11 cellular contexts compared by ENCODE assay signal in the genomic region with DNA sequence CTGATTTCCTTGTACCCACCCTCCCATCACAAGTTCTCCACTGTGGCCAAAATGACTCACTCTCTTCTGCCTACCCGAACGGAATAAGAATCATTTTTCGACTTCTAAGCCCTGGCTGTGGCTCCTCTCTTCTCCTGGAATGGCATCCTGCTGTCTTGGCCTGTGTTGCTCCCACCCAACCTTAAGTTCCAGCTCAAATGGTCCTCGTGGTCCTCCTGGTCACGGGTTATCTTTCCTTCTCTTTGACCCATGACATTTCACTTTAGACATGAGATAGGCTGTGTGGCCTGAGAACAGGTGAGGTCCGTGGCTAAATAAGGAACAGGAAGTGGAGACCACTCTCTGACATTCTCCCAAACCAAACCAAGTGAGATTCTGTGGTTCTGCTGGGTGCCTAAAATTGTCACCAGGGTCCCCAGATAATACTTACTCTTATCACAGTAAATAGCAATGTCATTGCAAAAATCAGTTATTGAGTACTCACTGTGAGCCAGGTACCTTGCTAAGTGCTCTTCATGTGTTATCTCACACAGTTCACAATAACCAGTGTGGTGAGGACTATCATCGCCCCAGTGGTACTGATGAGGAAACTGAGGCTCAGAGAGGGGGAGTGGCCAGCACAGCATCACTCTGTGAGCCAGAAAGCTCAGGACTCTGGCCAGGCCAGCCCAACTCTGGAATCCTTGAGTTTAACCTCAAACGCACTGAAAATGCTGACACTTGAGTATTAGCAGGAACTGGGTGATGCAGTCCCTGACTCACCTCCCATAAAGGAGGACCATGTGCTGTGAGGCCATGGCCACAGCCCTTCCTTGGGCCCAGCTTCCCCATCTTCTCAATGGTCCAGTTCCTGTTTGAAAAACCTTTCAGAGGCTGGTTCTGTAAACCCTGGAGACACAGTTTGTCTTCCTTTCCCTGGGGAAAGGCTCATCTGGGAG.
DNase-seq lines count a peak whose midpoint lies in the region; ATAC-seq and TF ChIP-seq lines count a peak whose summit lies in the region.
"Had no signal": no experiment of that assay in that cellular context is flagged by ENCODE, and none has a peak within 500 bp of the region (broad histone marks: within the 10 kb centered on the region; RNA-seq: fewer than 3 reads in every experiment).

No MANE protein-coding gene starts in this region.

- DNase-seq in IMR-90: peak; percentile 80
- DNase-seq in brain microvascular endothelial cell: peak; percentile 54
- DNase-seq in right atrium auricular region (ENCODE audit: low spot score): no peak
- DNase-seq in stimulated activated naive B cell treated with anti-CD40 and anti-IgM and Interleukin-4, amounts not matched to agents 10 μg/mL and 1 μg/mL and 100 μg/mL, for 72 hours: peak; percentile 30
- DNase-seq in naive thymus-derived CD8-positive, alpha-beta T cell: no peak
- DNase-seq in AML-193 (lab: John Stamatoyannopoulos, UW): no peak
- no peak for DNase-seq in prostate gland (ENCODE audit: low spot score)
- no peak for DNase-seq in RWPE1 (ENCODE audit: low spot score)
- DNase-seq: central memory CD4-positive, alpha-beta T cell; DMS53; SW 1271 had no signal

- peak overlapping the region; percentile 66 for H2AFZ ChIP-seq in IMR-90 (replicated peaks; ENCODE audit: low read length, poor library complexity)

- TF ChIP-seq POLR2A in IMR-90 (IDR thresholded peaks at IDR 0.05; ENCODE audit: low read depth, low read length) (no peak), prostate gland (IDR thresholded peaks at IDR 0.05) (no peak)

- H3K4me1 Mint-ChIP-seq in stimulated activated naive B cell treated with anti-CD40 and anti-IgM and Interleukin-4, amounts not matched to agents 10 μg/mL and 1 μg/mL and 100 μg/mL, for 72 hours: peaks cover 74 to 90% of the 10 kb centered on the region in 2 donors
- H3K4me1 Mint-ChIP-seq in naive thymus-derived CD8-positive, alpha-beta T cell: peaks cover 24 to 53% (median 34%) of the 10 kb centered on the region in 4 donors

- no peak overlapping the region for H3K56ac ChIP-seq in IMR-90 (ENCODE audit: extremely low read depth, insufficient read depth, low read length)

- H4K20me1 ChIP-seq in IMR-90 (ENCODE audit: insufficient read depth, low read length): no peaks in the 10 kb centered on the region

- peak overlapping the region; percentile 93 for H3K27ac Mint-ChIP-seq in stimulated activated naive B cell treated with anti-CD40 and anti-IgM and Interleukin-4, amounts not matched to agents 10 μg/mL and 1 μg/mL and 100 μg/mL, for 72 hours
- peak overlapping the region in 1 of 10 donors; percentile 49 for H3K27ac Mint-ChIP-seq in naive thymus-derived CD8-positive, alpha-beta T cell

- H4K8ac ChIP-seq in IMR-90 (ENCODE audit: low read depth in 2 of 2, low read length in 2 of 2): peak overlapping the region; percentile 66 to 75; a peak in 3 of 4 replicates

- CTCF ChIA-PET in IMR-90 (lab: Yijun Ruan, JAX): interaction anchor here (0.6 to 2.3 kb wide), 3 partner anchors 10 to 197 kb away, joined by 3 to 6 read pairs (median 4); no protein-coding TSS in a partner anchor
- CTCF ChIA-PET in RWPE1 (lab: Yijun Ruan, JAX): interaction anchor here (1.1 kb wide), 1 partner anchor 26 kb away, joined by 3 read pairs; no protein-coding TSS in a partner anchor

- H3K18ac ChIP-seq in IMR-90 (ENCODE audit: low read depth, low read length): peak overlapping the region; percentile 56; the same call in 1 of the 2 replicates

- H2BK5ac ChIP-seq in IMR-90 (ENCODE audit: low read depth, low read length, poor library complexity, severe bottlenecking): peak overlapping the region; percentile 27

- peaks cover 20 to 38% of the 10 kb centered on the region in 2 donors for H3K36me3 Mint-ChIP-seq in stimulated activated naive B cell treated with anti-CD40 and anti-IgM and Interleukin-4, amounts not matched to agents 10 μg/mL and 1 μg/mL and 100 μg/mL, for 72 hours
- H3K36me3 Mint-ChIP-seq in naive thymus-derived CD8-positive, alpha-beta T cell: peaks cover 2 to 37% (median 36%) of the 10 kb centered on the region in 3 donors

- peak overlapping the region; percentile 49; the same call in 2 of the 3 replicates for H2BK15ac ChIP-seq in IMR-90 (ENCODE audit: low read depth, low read length)

- no peak overlapping the region for H3K9ac ChIP-seq in IMR-90 (ENCODE audit: low read depth, low read length)

- H3K4me1 ChIP-seq in IMR-90 (ENCODE audit: control insufficient read depth, insufficient read depth, low read length): peaks cover 34% of the 10 kb centered on the region
- peaks cover 0 to 42% of the 10 kb centered on the region in 2 donors for H3K4me1 ChIP-seq in right atrium auricular region
- no peaks in the 10 kb centered on the region for H3K4me1 ChIP-seq in prostate gland (replicated peaks)

- peak overlapping the region; percentile 91 for H2BK20ac ChIP-seq in IMR-90 (ENCODE audit: low read depth, low read length)

- H3K27me3 ChIP-seq in IMR-90 (ENCODE audit: control insufficient read depth, insufficient read depth, low read length) (no peaks in the 10 kb centered on the region), brain microvascular endothelial cell (replicated peaks) (no peaks in the 10 kb centered on the region), right atrium auricular region (no peaks in the 10 kb centered on the region), prostate gland (replicated peaks; ENCODE audit: insufficient read depth) (no peaks in the 10 kb centered on the region)

- H3K9me1 ChIP-seq in IMR-90 (ENCODE audit: insufficient read depth, low read length): peaks cover 39% of the 10 kb centered on the region

- no TSS peak for BruUV-seq in IMR-90 (replicated peaks; lab: Mats Ljungman, UMichigan)

- peak overlapping the region; percentile 69 for H2BK120ac ChIP-seq in IMR-90 (ENCODE audit: low read depth, low read length)

- peak overlapping the region; percentile 87 for H3K4ac ChIP-seq in IMR-90 (ENCODE audit: low read depth, low read length)

- H3K9me3 ChIP-seq in IMR-90 (ENCODE audit: control insufficient read depth, insufficient read depth, low read length) (peaks cover 6% of the 10 kb centered on the region), right atrium auricular region (peaks cover 6 to 19% of the 10 kb centered on the region in 2 donors), prostate gland (no peaks in the 10 kb centered on the region)

- H4K91ac ChIP-seq in IMR-90 (ENCODE audit: insufficient read depth, low read depth, low read length): peak overlapping the region; percentile 87

- intact Hi-C loops in IMR-90 (cut with micrococcal nuclease) (no loop called here), prostate gland (cut with DNase I) (no loop called here)

- no peaks in the 10 kb centered on the region for H3K79me1 ChIP-seq in IMR-90 (ENCODE audit: low read depth in 1 of 2, low read length in 2 of 2)

- ATAC-seq in IMR-90 (ENCODE audit: low read depth): peak; percentile 22; the same call in 1 of the 2 replicates
- peak; percentile 67 to 69 for ATAC-seq in stimulated activated naive B cell treated with anti-CD40 and anti-IgM and Interleukin-4, amounts not matched to agents 10 μg/mL and 1 μg/mL and 100 μg/mL, for 72 hours (replicated peaks)
- no peak for ATAC-seq in naive thymus-derived CD8-positive, alpha-beta T cell

- no peak overlapping the region for H3K4me2 ChIP-seq in IMR-90 (ENCODE audit: low read depth, low read length)

- peak overlapping the region; percentile 92 for H3K14ac ChIP-seq in IMR-90 (replicated peaks; ENCODE audit: low read depth, low read length)

- no peak overlapping the region for H3K27ac ChIP-seq in IMR-90 (ENCODE audit: insufficient read depth, low read length)
- no peak overlapping the region for H3K27ac ChIP-seq in brain microvascular endothelial cell
- peak overlapping the region; percentile 32 to 39 for H3K27ac ChIP-seq in right atrium auricular region
- H3K27ac ChIP-seq in prostate gland: no peak overlapping the region
- H3K27ac ChIP-seq in RWPE1: no peak overlapping the region

- dilution Hi-C loops in IMR-90 (cut with HindIII; ENCODE audit: low sequenced_read_pairs, unreplicated experiment): no loop called here

- TF ChIP-seq CTCF in IMR-90 (conservative IDR thresholded peaks at IDR 0.05; ENCODE audit: low read depth, low read length) (no peak), brain microvascular endothelial cell (IDR thresholded peaks at IDR 0.05; ENCODE audit: low read depth, low read length, missing control alignments) (no peak), right atrium auricular region (IDR thresholded peaks at IDR 0.05) (no peak), prostate gland (IDR thresholded peaks at IDR 0.05) (no peak), RWPE1 (conservative IDR thresholded peaks at IDR 0.05; ENCODE audit: low read depth) (no peak)

- POLR2A ChIA-PET in IMR-90 (lab: Charles Lee; ENCODE audit: unreplicated experiment): no interaction called here
- POLR2A ChIA-PET in naive thymus-derived CD8-positive, alpha-beta T cell (lab: Charles Lee): no interaction called here
- POLR2A ChIA-PET in RWPE1 (lab: Yijun Ruan, JAX; ENCODE audit: low non-redundant PET): no interaction called here

- H3K36me3 ChIP-seq in IMR-90 (ENCODE audit: control insufficient read depth, insufficient read depth, low read length): no peaks in the 10 kb centered on the region
- H3K36me3 ChIP-seq in brain microvascular endothelial cell (replicated peaks): no peaks in the 10 kb centered on the region
- no peaks in the 10 kb centered on the region for H3K36me3 ChIP-seq in right atrium auricular region
- H3K36me3 ChIP-seq in prostate gland: no peaks in the 10 kb centered on the region

- peak overlapping the region; percentile 79 for H2AK9ac ChIP-seq in IMR-90 (replicated peaks; ENCODE audit: low read depth, low read length, poor library complexity)

- 0 out of 2 replicates have a peak, but pooled peaks have one; percentile 8 for TF ChIP-seq RAD21 in IMR-90 (IDR thresholded peaks at IDR 0.05; ENCODE audit: low read length)

- H3K4me3 ChIP-seq in IMR-90 (ENCODE audit: insufficient read depth, low read depth, low read length) (no peak overlapping the region), brain microvascular endothelial cell (ENCODE audit: low read depth, low read length) (no peak overlapping the region), right atrium auricular region (no peak overlapping the region), prostate gland (no peak overlapping the region)

- in situ Hi-C loops in IMR-90 (cut with MboI; ENCODE audit: low sequenced_read_pairs): no loop called here
- in situ Hi-C loops in brain microvascular endothelial cell (cut with HindIII; ENCODE audit: low pct_ligation_motif_present, low sequenced_read_pairs): no loop called here

- H4K5ac ChIP-seq in IMR-90 (ENCODE audit: low read depth, low read length): no peak overlapping the region

- H3K27me3 Mint-ChIP-seq in stimulated activated naive B cell treated with anti-CD40 and anti-IgM and Interleukin-4, amounts not matched to agents 10 μg/mL and 1 μg/mL and 100 μg/mL, for 72 hours: peaks cover 0 to 5% of the 10 kb centered on the region in 2 donors
- H3K27me3 Mint-ChIP-seq in naive thymus-derived CD8-positive, alpha-beta T cell: peaks cover 26 to 59% (median 58%) of the 10 kb centered on the region in 5 donors

- peaks cover 18 to 30% of the 10 kb centered on the region in 2 donors for H3K9me3 Mint-ChIP-seq in stimulated activated naive B cell treated with anti-CD40 and anti-IgM and Interleukin-4, amounts not matched to agents 10 μg/mL and 1 μg/mL and 100 μg/mL, for 72 hours
- H3K9me3 Mint-ChIP-seq in naive thymus-derived CD8-positive, alpha-beta T cell: peaks cover 11 to 40% (median 31%) of the 10 kb centered on the region in 9 donors

- peak overlapping the region; percentile 57 to 73 for H3K4me3 Mint-ChIP-seq in stimulated activated naive B cell treated with anti-CD40 and anti-IgM and Interleukin-4, amounts not matched to agents 10 μg/mL and 1 μg/mL and 100 μg/mL, for 72 hours
- no peak overlapping the region for H3K4me3 Mint-ChIP-seq in naive thymus-derived CD8-positive, alpha-beta T cell

- 0 out of 2 replicates have a peak overlapping the region, but pooled peaks have one; percentile 54 for H3K23ac ChIP-seq in IMR-90 (ENCODE audit: low read depth, low read length)

- peak overlapping the region; percentile 96 for H2AK5ac ChIP-seq in IMR-90 (ENCODE audit: low read depth, low read length)

- 63% methylated on average over 3 of the region's 8 CpGs; no CpG with 5 or more reads in 1 of the 2 experiments for WGBS in IMR-90 (ENCODE audit: extremely low coverage in 2 of 2, insufficient read length in 1 of 2), 2 experiments
- 86% methylated on average over 8 of the region's 8 CpGs for WGBS in prostate gland

Comparison
In these comparisons a context has a peak if more than half of its experiments do, and no peak if none do; other contexts are left out.
1. ATAC-seq: peak in IMR-90 (single experiment) and stimulated activated naive B cell treated with anti-CD40 and anti-IgM and Interleukin-4, amounts not matched to agents 10 μg/mL and 1 μg/mL and 100 μg/mL, for 72 hours (2 of 2); none in naive thymus-derived CD8-positive, alpha-beta T cell (0 of 2).
2. DNase-seq: peak in IMR-90 (single experiment), brain microvascular endothelial cell (single experiment) and stimulated activated naive B cell treated with anti-CD40 and anti-IgM and Interleukin-4, amounts not matched to agents 10 μg/mL and 1 μg/mL and 100 μg/mL, for 72 hours (single experiment); none in right atrium auricular region (single experiment), naive thymus-derived CD8-positive, alpha-beta T cell (0 of 10), AML-193 (0 of 2), prostate gland (single experiment) and RWPE1 (single experiment).
3. H3K27ac ChIP-seq: peak in right atrium auricular region (2 of 2); none in IMR-90 (single experiment), brain microvascular endothelial cell (single experiment), prostate gland (0 of 2) and RWPE1 (single experiment).
4. H3K4me3 Mint-ChIP-seq: peak in stimulated activated naive B cell treated with anti-CD40 and anti-IgM and Interleukin-4, amounts not matched to agents 10 μg/mL and 1 μg/mL and 100 μg/mL, for 72 hours (2 of 2); none in naive thymus-derived CD8-positive, alpha-beta T cell (0 of 10).